8 cellular contexts compared by ENCODE assay signal in the genomic region with DNA sequence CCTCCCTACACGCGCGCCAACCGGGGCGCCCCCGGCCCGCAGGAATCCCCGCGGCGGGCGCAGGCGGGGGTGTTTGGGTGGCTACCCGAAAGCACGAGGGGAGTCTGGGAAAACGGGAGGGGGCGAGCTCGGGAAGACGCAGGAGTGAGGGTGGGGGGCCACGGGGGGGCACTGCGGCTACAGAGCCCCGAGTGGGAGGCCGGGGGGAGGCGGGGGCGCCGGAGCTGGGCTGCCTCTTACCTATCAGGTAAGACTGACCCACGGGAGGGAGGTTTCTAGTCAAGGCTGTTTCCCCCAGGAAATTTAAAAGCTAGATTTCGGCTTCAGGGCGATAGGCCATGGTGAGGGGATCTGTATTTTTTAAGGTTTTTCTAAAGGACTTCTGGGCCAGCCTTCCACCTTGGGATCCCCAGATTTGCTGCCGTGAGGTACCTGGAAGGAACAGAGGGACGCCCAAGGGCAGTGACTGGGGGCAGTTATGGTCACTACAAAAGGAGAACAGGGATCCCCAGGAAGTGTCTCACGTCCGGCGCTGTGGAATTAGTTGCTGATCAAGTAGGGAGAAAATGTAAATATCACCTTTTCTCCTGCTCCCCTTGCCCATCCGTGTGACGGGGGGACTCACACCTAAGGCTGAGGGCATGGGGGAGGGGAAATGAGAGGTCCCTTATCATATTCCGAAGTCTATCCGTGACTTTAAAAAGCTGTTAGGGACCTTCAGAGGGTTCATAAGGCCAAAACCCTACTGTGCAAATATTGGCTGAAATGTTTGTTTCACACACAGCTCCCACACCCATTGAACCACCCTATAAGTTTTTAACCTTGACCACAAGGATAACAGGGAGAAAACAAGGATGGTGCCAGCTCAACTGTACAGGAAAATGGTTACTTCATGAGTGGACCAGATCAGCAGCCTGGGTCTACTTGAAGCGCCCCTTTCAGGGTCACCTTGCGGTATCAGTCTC. TPM values are rescaled to one million over a fixed set of nuclear protein-coding genes. Genes with fewer than 3 reads are reported as not detected.
DNase-seq lines count a peak whose midpoint lies in the region; ATAC-seq and TF ChIP-seq lines count a peak whose summit lies in the region.

No MANE protein-coding gene starts in this region.

- peak overlapping the region; percentile 88 for H3K4me3 Mint-ChIP-seq in activated naive CD4-positive, alpha-beta T cell treated with anti-CD3 and anti-CD28 coated beads, Interleukin-2, amount 50 U/mL, for 24 hours

- H3K4me3 ChIP-seq in BJ (ENCODE audit: low read depth, low read length) (peak overlapping the region; percentile 99), HL-60 (replicated peaks; ENCODE audit: insufficient read depth, low read length) (peak overlapping the region; percentile 86), left ventricle myocardium inferior (peak overlapping the region; percentile 89), rectal smooth muscle tissue (ENCODE audit: low read length) (peak overlapping the region; percentile 61)

- CTCF ChIA-PET in BJ (lab: Yijun Ruan, JAX): interaction anchor here (0.6 to 4.8 kb wide), 16 partner anchors 11 to 1131 kb away, joined by 3 to 30 read pairs (median 4); no protein-coding TSS in a partner anchor

- H3K27me3 Mint-ChIP-seq in activated naive CD4-positive, alpha-beta T cell treated with anti-CD3 and anti-CD28 coated beads, Interleukin-2, amount 50 U/mL, for 24 hours: peaks cover 2% of the 10 kb centered on the region

- intact Hi-C loops in left ventricle myocardium inferior (cut with micrococcal nuclease): loop anchor here (5.0 to 10.0 kb wide), 2 partner anchors 585 to 1128 kb away; no protein-coding TSS in a partner anchor

- TF ChIP-seq CTCF in BJ (IDR thresholded peaks at IDR 0.05; ENCODE audit: insufficient read depth, low read depth, low read length) (no peak), HL-60 (IDR thresholded peaks at IDR 0.05; ENCODE audit: insufficient read depth, low read length) (no peak), left ventricle myocardium inferior (IDR thresholded peaks at IDR 0.05; ENCODE audit: borderline replicate concordance) (no peak)

- POLR2A ChIA-PET in BJ (lab: Charles Lee): interaction anchor here (0.6 to 1.0 kb wide), 3 partner anchors 178 to 587 kb away, joined by 3 to 16 read pairs (median 3); no protein-coding TSS in a partner anchor

- DNase-seq in BJ (ENCODE audit: low read depth): no peak
- no peak for DNase-seq in HL-60 (ENCODE audit: low read depth in 1 of 2, low spot score in 1 of 2)
- peak; percentile 51 for DNase-seq in left ventricle myocardium inferior
- DNase-seq in stimulated activated CD4-positive, alpha-beta T cell treated with anti-CD3 and anti-CD28 coated beads, Interleukin-15, amount 100 ng/mL, for 24 hours: no peak

- H3K9me3 Mint-ChIP-seq in activated naive CD4-positive, alpha-beta T cell treated with anti-CD3 and anti-CD28 coated beads, Interleukin-2, amount 50 U/mL, for 24 hours: no peaks in the 10 kb centered on the region

- H3K36me3 ChIP-seq in BJ (ENCODE audit: control insufficient read depth, insufficient read depth, low read length) (peaks cover 22% of the 10 kb centered on the region), left ventricle myocardium inferior (peaks cover 4% of the 10 kb centered on the region), rectal smooth muscle tissue (ENCODE audit: control insufficient read depth, insufficient read depth, low read length) (no peaks in the 10 kb centered on the region)

- H3K27ac Mint-ChIP-seq in activated naive CD4-positive, alpha-beta T cell treated with anti-CD3 and anti-CD28 coated beads, Interleukin-2, amount 50 U/mL, for 24 hours: peak overlapping the region; percentile 68

- peaks cover 39% of the 10 kb centered on the region for H3K4me1 Mint-ChIP-seq in activated naive CD4-positive, alpha-beta T cell treated with anti-CD3 and anti-CD28 coated beads, Interleukin-2, amount 50 U/mL, for 24 hours

- H3K27ac ChIP-seq in HL-60 (replicated peaks) (no peak overlapping the region), left ventricle myocardium inferior (replicated peaks) (peak overlapping the region; percentile 95), rectal smooth muscle tissue (ENCODE audit: low read depth, low read length) (peak overlapping the region; percentile 90)

- H3K4me1 ChIP-seq in left ventricle myocardium inferior (peaks cover 67% of the 10 kb centered on the region), rectal smooth muscle tissue (ENCODE audit: control insufficient read depth, insufficient read depth, low read length) (peaks cover 14% of the 10 kb centered on the region)

- H3K36me3 Mint-ChIP-seq in activated naive CD4-positive, alpha-beta T cell treated with anti-CD3 and anti-CD28 coated beads, Interleukin-2, amount 50 U/mL, for 24 hours: no peaks in the 10 kb centered on the region

- no peaks in the 10 kb centered on the region for H3K9me3 ChIP-seq in left ventricle myocardium inferior (replicated peaks)

- peak overlapping the region; percentile 53 for H3K9ac ChIP-seq in rectal smooth muscle tissue (ENCODE audit: low read length)

- ATAC-seq in HG03342 (IDR thresholded peaks at IDR 0.05; ENCODE audit: unreplicated experiment) (no peak), GM21360 (IDR thresholded peaks at IDR 0.05; ENCODE audit: unreplicated experiment) (no peak)

- no peaks in the 10 kb centered on the region for H3K27me3 ChIP-seq in BJ (ENCODE audit: control insufficient read depth, insufficient read depth, low read length)
- H3K27me3 ChIP-seq in HL-60 (ENCODE audit: insufficient read depth, poor library complexity, severe bottlenecking): peaks cover 22% of the 10 kb centered on the region
- H3K27me3 ChIP-seq in left ventricle myocardium inferior (ENCODE audit: low read depth): no peaks in the 10 kb centered on the region
- H3K27me3 ChIP-seq in rectal smooth muscle tissue (ENCODE audit: control insufficient read depth, insufficient read depth, low read length): no peaks in the 10 kb centered on the region

RNA-seq across cellular contexts. Expression of a gene that starts 0.6 kb away (rescaled TPM):
- 12.4 and 13.0 TPM in 2 replicates for polyA plus RNA-seq in BJ (2011; rRNA removed)
- polyA minus RNA-seq in BJ (2011; rRNA and poly(A)+ RNA removed): 22.7 and 26.8 TPM in 2 replicates
- 17.8 TPM for total RNA-seq in left ventricle myocardium inferior

RNA-seq across cellular contexts. Expression of a gene that starts 35.6 kb away (rescaled TPM):
- 29.2 and 51.6 TPM in 2 replicates for polyA plus RNA-seq in BJ (2011; rRNA removed)
- 40.8 and 44.5 TPM in 2 replicates for polyA minus RNA-seq in BJ (2011; rRNA and poly(A)+ RNA removed)
- 35.1 TPM for total RNA-seq in left ventricle myocardium inferior
